6 cellular contexts compared by ENCODE assay signal in genomic region chr5:23510434-23510833, GRCh38. TPM values are rescaled to one million over a fixed set of nuclear protein-coding genes. Genes with fewer than 3 reads are reported as not detected.
"Had no signal": no experiment of that assay in that cellular context is flagged by ENCODE, and none has a peak within 500 bp of the region (broad histone marks: within the 10 kb centered on the region; RNA-seq: fewer than 3 reads in every experiment).

No MANE protein-coding gene starts in this region.

RNA-seq across cellular contexts. Expression of gene PRDM9, which starts 3.0 kb away (rescaled TPM):
- total RNA-seq: GM23248, GM23338, H1, H7, H9, HFFc6 had no signal
- polyA plus RNA-seq: GM23248, GM23338, H1 had no signal
